Comparison of ENCODE assay signal across 8 cellular contexts in the genomic region with DNA sequence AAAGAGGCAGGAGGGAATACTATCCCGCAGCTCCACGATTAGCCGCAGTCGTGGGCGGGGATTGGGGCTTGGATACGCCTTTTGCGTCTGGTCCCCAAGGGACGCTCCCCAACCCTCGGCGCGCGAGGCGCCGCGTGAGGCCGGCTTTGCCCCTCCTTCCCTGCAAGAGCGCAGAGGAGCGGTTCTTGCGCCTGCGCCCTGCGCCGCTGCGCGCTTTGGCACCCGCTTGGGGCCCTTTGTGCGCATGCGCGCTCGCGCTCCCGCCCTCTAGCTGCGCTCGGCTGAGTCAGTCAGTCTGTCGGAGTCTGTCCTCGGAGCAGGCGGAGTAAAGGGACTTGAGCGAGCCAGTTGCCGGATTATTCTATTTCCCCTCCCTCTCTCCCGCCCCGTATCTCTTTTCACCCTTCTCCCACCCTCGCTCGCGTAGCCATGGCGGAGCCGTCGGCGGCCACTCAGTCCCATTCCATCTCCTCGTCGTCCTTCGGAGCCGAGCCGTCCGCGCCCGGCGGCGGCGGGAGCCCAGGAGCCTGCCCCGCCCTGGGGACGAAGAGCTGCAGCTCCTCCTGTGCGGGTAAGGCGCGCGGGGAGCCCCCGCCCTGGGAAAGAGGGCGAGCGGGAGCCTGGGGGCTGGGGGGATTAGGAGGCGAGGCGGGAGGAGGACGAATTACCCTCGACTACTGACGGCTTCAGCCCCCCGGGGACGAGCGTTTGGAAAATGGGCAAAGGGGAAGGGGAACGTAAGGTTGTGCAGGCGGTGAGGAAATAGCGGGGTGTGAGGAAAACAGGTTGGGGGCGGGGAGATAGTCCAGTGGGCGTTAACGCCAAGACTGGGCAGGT. TPM values are rescaled to one million over a fixed set of nuclear protein-coding genes. Genes with fewer than 3 reads are reported as not detected.
DNase-seq lines count a peak whose midpoint lies in the region; ATAC-seq and TF ChIP-seq lines count a peak whose summit lies in the region.

A gene with protein sequence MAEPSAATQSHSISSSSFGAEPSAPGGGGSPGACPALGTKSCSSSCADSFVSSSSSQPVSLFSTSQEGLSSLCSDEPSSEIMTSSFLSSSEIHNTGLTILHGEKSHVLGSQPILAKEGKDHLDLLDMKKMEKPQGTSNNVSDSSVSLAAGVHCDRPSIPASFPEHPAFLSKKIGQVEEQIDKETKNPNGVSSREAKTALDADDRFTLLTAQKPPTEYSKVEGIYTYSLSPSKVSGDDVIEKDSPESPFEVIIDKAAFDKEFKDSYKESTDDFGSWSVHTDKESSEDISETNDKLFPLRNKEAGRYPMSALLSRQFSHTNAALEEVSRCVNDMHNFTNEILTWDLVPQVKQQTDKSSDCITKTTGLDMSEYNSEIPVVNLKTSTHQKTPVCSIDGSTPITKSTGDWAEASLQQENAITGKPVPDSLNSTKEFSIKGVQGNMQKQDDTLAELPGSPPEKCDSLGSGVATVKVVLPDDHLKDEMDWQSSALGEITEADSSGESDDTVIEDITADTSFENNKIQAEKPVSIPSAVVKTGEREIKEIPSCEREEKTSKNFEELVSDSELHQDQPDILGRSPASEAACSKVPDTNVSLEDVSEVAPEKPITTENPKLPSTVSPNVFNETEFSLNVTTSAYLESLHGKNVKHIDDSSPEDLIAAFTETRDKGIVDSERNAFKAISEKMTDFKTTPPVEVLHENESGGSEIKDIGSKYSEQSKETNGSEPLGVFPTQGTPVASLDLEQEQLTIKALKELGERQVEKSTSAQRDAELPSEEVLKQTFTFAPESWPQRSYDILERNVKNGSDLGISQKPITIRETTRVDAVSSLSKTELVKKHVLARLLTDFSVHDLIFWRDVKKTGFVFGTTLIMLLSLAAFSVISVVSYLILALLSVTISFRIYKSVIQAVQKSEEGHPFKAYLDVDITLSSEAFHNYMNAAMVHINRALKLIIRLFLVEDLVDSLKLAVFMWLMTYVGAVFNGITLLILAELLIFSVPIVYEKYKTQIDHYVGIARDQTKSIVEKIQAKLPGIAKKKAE (plus strand): TSS at position 293 of the 837 bp plus-strand sequence. CDS start 137 bp downstream, at position 430.

- H3K4me2 ChIP-seq in DND-41 (ENCODE audit: insufficient read depth, low read length) (peak within 1 kb of the TSS; percentile 82), GM23248 (ENCODE audit: unreplicated experiment) (peak within 1 kb of the TSS; percentile 95)

- H3K36me3 ChIP-seq in DND-41 (ENCODE audit: insufficient read depth, low read length) (peaks cover 8% of the 10 kb centered on the region), GM23248 (ENCODE audit: low read depth) (no peaks in the 10 kb centered on the region)

- intact Hi-C loops in activated T-helper 1 cell treated with anti-CD3 and anti-CD28 coated beads, Interleukin-12 subunit alpha, Interleukin-12 subunit beta, Interleukin-2, Interleukin-4 antibody, amounts not matched to agents 30 ng/mL and 10 ng/mL and 1 ng/mL, durations not matched to agents 14 hours and 24 hours and 36 hours (cut with micrococcal nuclease) = loop anchor here (1.0 to 5.0 kb wide), 10 partner anchors 10 to 909 kb away; a partner anchor contains a TSS

- peaks cover 11% of the 10 kb centered on the region for H3K27me3 Mint-ChIP-seq in activated T-helper 1 cell treated with anti-CD3 and anti-CD28 coated beads, Interleukin-12 subunit alpha, Interleukin-12 subunit beta, Interleukin-2, Interleukin-4 antibody, amounts not matched to agents 30 ng/mL and 10 ng/mL and 1 ng/mL, durations not matched to agents 14 hours and 24 hours and 36 hours (ENCODE audit: insufficient read depth)
- no peaks in the 10 kb centered on the region for H3K27me3 Mint-ChIP-seq in naive B cell
- H3K27me3 Mint-ChIP-seq in stimulated activated memory B cell treated with anti-CD40 and anti-IgM and Interleukin-4, amounts not matched to agents 10 μg/mL and 1 μg/mL and 100 μg/mL, for 72 hours = no peaks in the 10 kb centered on the region

- H3K9me3 Mint-ChIP-seq in activated T-helper 1 cell treated with anti-CD3 and anti-CD28 coated beads, Interleukin-12 subunit alpha, Interleukin-12 subunit beta, Interleukin-2, Interleukin-4 antibody, amounts not matched to agents 30 ng/mL and 10 ng/mL and 1 ng/mL, durations not matched to agents 14 hours and 24 hours and 36 hours = no peaks in the 10 kb centered on the region
- H3K9me3 Mint-ChIP-seq in naive B cell = no peaks in the 10 kb centered on the region
- no peaks in the 10 kb centered on the region for H3K9me3 Mint-ChIP-seq in stimulated activated memory B cell treated with anti-CD40 and anti-IgM and Interleukin-4, amounts not matched to agents 10 μg/mL and 1 μg/mL and 100 μg/mL, for 72 hours

- H3K27me3 ChIP-seq in DND-41 (ENCODE audit: insufficient read depth, low read length, poor library complexity) (no peaks in the 10 kb centered on the region), GM23248 (replicated peaks; ENCODE audit: insufficient read depth) (no peaks in the 10 kb centered on the region)

- in situ Hi-C loops in GM23248 (cut with MboI) = no loop called here

- H2AFZ ChIP-seq in DND-41 (ENCODE audit: low read depth, low read length) (peak within 1 kb of the TSS; percentile 96), GM23248 (peak within 1 kb of the TSS; percentile 94)

- 0 to 1% methylated on average over 71 to 75 of the region's 81 CpGs for WGBS in GM23248 (ENCODE audit: low coverage in 1 of 2, low lambda C conversion rate in 2 of 2, missing lambda C conversion rate in 2 of 2), 2 experiments

- peak within 1 kb of the TSS; percentile 74 to 81 for H3K4me3 ChIP-seq in DND-41 (ENCODE audit: low read depth in 1 of 2, low read length in 2 of 2)
- peak within 1 kb of the TSS; percentile 83 for H3K4me3 ChIP-seq in GM23248

- TF ChIP-seq CTCF in DND-41 (IDR thresholded peaks at IDR 0.05; ENCODE audit: borderline replicate concordance, extremely low read depth, low read length, poor library complexity, severe bottlenecking) = no peak

- peak; percentile 87 for ATAC-seq in DND-41 (ENCODE audit: insufficient read depth, low read depth)
- ATAC-seq in naive B cell (ENCODE audit: low read depth in 2 of 2) = peak; percentile 85
- peak; percentile 96 for ATAC-seq in stimulated activated memory B cell treated with anti-CD40 and anti-IgM and Interleukin-4, amounts not matched to agents 10 μg/mL and 1 μg/mL and 100 μg/mL, for 72 hours

- H3K4me1 Mint-ChIP-seq in activated T-helper 1 cell treated with anti-CD3 and anti-CD28 coated beads, Interleukin-12 subunit alpha, Interleukin-12 subunit beta, Interleukin-2, Interleukin-4 antibody, amounts not matched to agents 30 ng/mL and 10 ng/mL and 1 ng/mL, durations not matched to agents 14 hours and 24 hours and 36 hours (ENCODE audit: low read depth) = peaks cover 32% of the 10 kb centered on the region
- peaks cover 19 to 25% (median 23%) of the 10 kb centered on the region in 3 donors for H3K4me1 Mint-ChIP-seq in naive B cell
- H3K4me1 Mint-ChIP-seq in stimulated activated memory B cell treated with anti-CD40 and anti-IgM and Interleukin-4, amounts not matched to agents 10 μg/mL and 1 μg/mL and 100 μg/mL, for 72 hours = peaks cover 26% of the 10 kb centered on the region

- H3K4me1 ChIP-seq in DND-41 (ENCODE audit: insufficient read depth, low read length) = peaks cover 45% of the 10 kb centered on the region
- peaks cover 22% of the 10 kb centered on the region; the same call in 1 of the 2 replicates for H3K4me1 ChIP-seq in GM23248 (ENCODE audit: insufficient read depth)

- H3K27ac Mint-ChIP-seq in activated T-helper 1 cell treated with anti-CD3 and anti-CD28 coated beads, Interleukin-12 subunit alpha, Interleukin-12 subunit beta, Interleukin-2, Interleukin-4 antibody, amounts not matched to agents 30 ng/mL and 10 ng/mL and 1 ng/mL, durations not matched to agents 14 hours and 24 hours and 36 hours = peak within 1 kb of the TSS; percentile 91
- H3K27ac Mint-ChIP-seq in naive B cell = peak within 1 kb of the TSS; percentile 80 to 98 (median 94)
- H3K27ac Mint-ChIP-seq in stimulated activated memory B cell treated with anti-CD40 and anti-IgM and Interleukin-4, amounts not matched to agents 10 μg/mL and 1 μg/mL and 100 μg/mL, for 72 hours = peak within 1 kb of the TSS; percentile 57

- DNase-seq in DND-41 = peak; percentile 99
- peak; percentile 98 for DNase-seq in GM23248
- DNase-seq in Kasumi-1 (lab: John Stamatoyannopoulos, UW) = peak; percentile 89 to 94
- peak; percentile 95 for DNase-seq in RPMI7951 (ENCODE audit: low read depth)
- DNase-seq in activated T-helper 1 cell treated with anti-CD3 and anti-CD28 coated beads, Interleukin-12 subunit alpha, Interleukin-12 subunit beta, Interleukin-2, Interleukin-4 antibody, amounts not matched to agents 30 ng/mL and 10 ng/mL and 1 ng/mL, durations not matched to agents 14 hours and 24 hours and 36 hours (ENCODE audit: low spot score) = peak; percentile 100
- peak; percentile 97 for DNase-seq in fibroblast of gingiva (ENCODE audit: low read depth)
- DNase-seq in naive B cell = peak; percentile 98

- no peaks in the 10 kb centered on the region for H3K9me2 ChIP-seq in GM23248 (ENCODE audit: insufficient read depth)

- no peaks in the 10 kb centered on the region for H3K36me3 Mint-ChIP-seq in activated T-helper 1 cell treated with anti-CD3 and anti-CD28 coated beads, Interleukin-12 subunit alpha, Interleukin-12 subunit beta, Interleukin-2, Interleukin-4 antibody, amounts not matched to agents 30 ng/mL and 10 ng/mL and 1 ng/mL, durations not matched to agents 14 hours and 24 hours and 36 hours (ENCODE audit: low read depth)
- no peaks in the 10 kb centered on the region for H3K36me3 Mint-ChIP-seq in naive B cell
- no peaks in the 10 kb centered on the region for H3K36me3 Mint-ChIP-seq in stimulated activated memory B cell treated with anti-CD40 and anti-IgM and Interleukin-4, amounts not matched to agents 10 μg/mL and 1 μg/mL and 100 μg/mL, for 72 hours

- H3K4me3 Mint-ChIP-seq in activated T-helper 1 cell treated with anti-CD3 and anti-CD28 coated beads, Interleukin-12 subunit alpha, Interleukin-12 subunit beta, Interleukin-2, Interleukin-4 antibody, amounts not matched to agents 30 ng/mL and 10 ng/mL and 1 ng/mL, durations not matched to agents 14 hours and 24 hours and 36 hours = peak within 1 kb of the TSS; percentile 91
- H3K4me3 Mint-ChIP-seq in naive B cell = peak within 1 kb of the TSS; percentile 87 to 97 (median 94)
- peak within 1 kb of the TSS; percentile 83 for H3K4me3 Mint-ChIP-seq in stimulated activated memory B cell treated with anti-CD40 and anti-IgM and Interleukin-4, amounts not matched to agents 10 μg/mL and 1 μg/mL and 100 μg/mL, for 72 hours

- peaks cover 22% of the 10 kb centered on the region for H3F3A ChIP-seq in GM23248 (ENCODE audit: insufficient read depth)

- H3K9me3 ChIP-seq in DND-41 (ENCODE audit: insufficient read depth, low read length, severe bottlenecking) (no peaks in the 10 kb centered on the region), GM23248 (ENCODE audit: low read depth) (no peaks in the 10 kb centered on the region)

- H3K27ac ChIP-seq in DND-41 (ENCODE audit: low read length) = peak within 1 kb of the TSS; percentile 89
- peak within 1 kb of the TSS; percentile 75 for H3K27ac ChIP-seq in GM23248

- H3K9ac ChIP-seq in DND-41 (ENCODE audit: low read depth, low read length) (peak within 1 kb of the TSS; percentile 83), GM23248 (peak within 1 kb of the TSS; percentile 83)

- H4K20me1 ChIP-seq in DND-41 (ENCODE audit: insufficient read depth, low read length) (peaks cover 19% of the 10 kb centered on the region; the same call in 1 of the 2 replicates), GM23248 (ENCODE audit: insufficient read depth) (no peaks in the 10 kb centered on the region)

- H3K79me2 ChIP-seq in DND-41 (ENCODE audit: insufficient read depth, low read length) = peaks cover 50% of the 10 kb centered on the region
- peaks cover 50% of the 10 kb centered on the region for H3K79me2 ChIP-seq in GM23248 (ENCODE audit: insufficient read depth)

RNA-seq across cellular contexts. Expression of the gene that starts here (rescaled TPM):
- total RNA-seq in GM23248 (2014; rRNA removed; shearing (Covaris generic)) = 66.9 and 113 TPM in 2 replicates
- 123 and 127 TPM in 2 replicates for polyA plus RNA-seq in GM23248 (2016; fragmentation: Nextera tagmentation; extraction: Ambion mirVana)
- 109 and 114 TPM in 2 replicates for total RNA-seq in RPMI7951 (2014; rRNA removed; shearing (Covaris generic))
- total RNA-seq in activated T-helper 1 cell treated with anti-CD3 and anti-CD28 coated beads, Interleukin-12 subunit alpha, Interleukin-12 subunit beta, Interleukin-2, Interleukin-4 antibody, amounts not matched to agents 30 ng/mL and 10 ng/mL and 1 ng/mL, durations not matched to agents 14 hours and 24 hours and 36 hours = 52.1 and 54.7 TPM in 2 replicates
- polyA plus RNA-seq in naive B cell (ENCODE audit: low read depth in 6 of 6) = 10 to 100 TPM; 20.6 to 59.8 (median 27.8) TPM

Comparison
In these comparisons a context has a peak if more than half of its experiments do, and no peak if none do; other contexts are left out.
1. Peak in every context shown above with its lines: DNase-seq, ATAC-seq, H3K4me3 ChIP-seq and H3K27ac ChIP-seq.